Comparison of ENCODE assay signal across 10 cellular contexts in genomic region chr7:150408393-150409299, GRCh38. TPM values are rescaled to one million over a fixed set of nuclear protein-coding genes. Genes with fewer than 3 reads are reported as not detected.
DNase-seq lines count a peak whose midpoint lies in the region; ATAC-seq lines count a peak whose summit lies in the region.
"Had no signal": no experiment of that assay in that cellular context is flagged by ENCODE, and none has a peak within 500 bp of the region (broad histone marks: within the 10 kb centered on the region; RNA-seq: fewer than 3 reads in every experiment).

No MANE protein-coding gene starts in this region.

- ATAC-seq in CD4-positive, CD25-positive, alpha-beta regulatory T cell (ENCODE audit: low read depth in 2 of 2) = peak in 1 of 2 donors; percentile 6
- ATAC-seq in GM18519 (IDR thresholded peaks at IDR 0.05; ENCODE audit: low FRiP score, unreplicated experiment) (peak; percentile 22), GM19324 (IDR thresholded peaks at IDR 0.05; ENCODE audit: low FRiP score, unreplicated experiment) (no peak), HG02884 (IDR thresholded peaks at IDR 0.05; ENCODE audit: unreplicated experiment) (no peak)

- H3K9me3 ChIP-seq in CD4-positive, CD25-positive, alpha-beta regulatory T cell (ENCODE audit: control insufficient read depth in 2 of 2, low read length in 2 of 2) = no peaks in the 10 kb centered on the region
- H3K9me3 ChIP-seq in KOPT-K1 (ENCODE audit: insufficient read depth, low read length, poor library complexity, severe bottlenecking) = no peaks in the 10 kb centered on the region

- H3K36me3 Mint-ChIP-seq in CD4-positive, CD25-positive, alpha-beta regulatory T cell = peaks cover 23% of the 10 kb centered on the region
- peaks cover 5 to 13% (median 7%) of the 10 kb centered on the region in 3 donors for H3K36me3 Mint-ChIP-seq in immature natural killer cell

- no peak overlapping the region for H3K4me3 ChIP-seq in CD4-positive, CD25-positive, alpha-beta regulatory T cell (ENCODE audit: low read depth, low read length)

- H3K36me3 ChIP-seq in CD4-positive, CD25-positive, alpha-beta regulatory T cell (ENCODE audit: control insufficient read depth, insufficient read depth, low read length) = peaks cover 20% of the 10 kb centered on the region
- H3K36me3 ChIP-seq in KOPT-K1 (ENCODE audit: insufficient read depth, low read length) = peaks cover 57% of the 10 kb centered on the region

- peak overlapping the region; percentile 82 to 93 (median 90) for H3K27ac Mint-ChIP-seq in CD4-positive, CD25-positive, alpha-beta regulatory T cell
- peak overlapping the region; percentile 8 to 77 (median 61) for H3K27ac Mint-ChIP-seq in immature natural killer cell
- H3K27ac Mint-ChIP-seq: dendritic cell treated with granulocyte-macrophage colony-stimulating factor and Interleukin-4, amounts not matched to agents 40 ng/mL and 50 ng/mL, for 4 days; HFFc6 had no signal

- H3K4me1 Mint-ChIP-seq in CD4-positive, CD25-positive, alpha-beta regulatory T cell = peaks cover 0 to 38% (median 26%) of the 10 kb centered on the region in 4 donors
- H3K4me1 Mint-ChIP-seq in immature natural killer cell = peaks cover 32 to 38% of the 10 kb centered on the region in 2 donors

- peak overlapping the region; percentile 23 for H3K27ac ChIP-seq in CD4-positive, CD25-positive, alpha-beta regulatory T cell (ENCODE audit: insufficient read depth, low read length, poor library complexity, severe bottlenecking)
- peak overlapping the region; percentile 95 for H3K27ac ChIP-seq in KOPT-K1 (ENCODE audit: low read depth, low read length, poor library complexity, severe bottlenecking)

- H3K4me1 ChIP-seq in CD4-positive, CD25-positive, alpha-beta regulatory T cell (ENCODE audit: control insufficient read depth, insufficient read depth, low read length, poor library complexity, severe bottlenecking) = peaks cover 32% of the 10 kb centered on the region

- H3K4me3 Mint-ChIP-seq in CD4-positive, CD25-positive, alpha-beta regulatory T cell = peak overlapping the region; percentile 35 to 85 (median 64)
- H3K4me3 Mint-ChIP-seq in immature natural killer cell = peak overlapping the region in 1 of 5 donors; percentile 0
- H3K4me3 Mint-ChIP-seq: dendritic cell treated with granulocyte-macrophage colony-stimulating factor and Interleukin-4, amounts not matched to agents 40 ng/mL and 50 ng/mL, for 4 days; HFFc6 had no signal

- H3K27me3 Mint-ChIP-seq in CD4-positive, CD25-positive, alpha-beta regulatory T cell = peaks cover 9% of the 10 kb centered on the region
- H3K27me3 Mint-ChIP-seq in immature natural killer cell (ENCODE audit: low read depth in 3 of 3) = peaks cover 0 to 7% (median 5%) of the 10 kb centered on the region in 3 donors

- peaks cover 0 to 2% (median 0%) of the 10 kb centered on the region in 7 donors for H3K9me3 Mint-ChIP-seq in CD4-positive, CD25-positive, alpha-beta regulatory T cell
- H3K9me3 Mint-ChIP-seq in immature natural killer cell = no peaks in the 10 kb centered on the region
- H3K9me3 Mint-ChIP-seq: dendritic cell treated with granulocyte-macrophage colony-stimulating factor and Interleukin-4, amounts not matched to agents 40 ng/mL and 50 ng/mL, for 4 days; HFFc6 had no signal

- no peaks in the 10 kb centered on the region for H3K27me3 ChIP-seq in CD4-positive, CD25-positive, alpha-beta regulatory T cell (ENCODE audit: control insufficient read depth, insufficient read depth, low read length)

- no peak for DNase-seq in CD4-positive, CD25-positive, alpha-beta regulatory T cell
- no peak for DNase-seq in immature natural killer cell
- no peak for DNase-seq in EL
- DNase-seq in putamen (ENCODE audit: low spot score) = no peak
- DNase-seq: HFFc6 had no signal

RNA-seq across cellular contexts. Expression of gene ZNF775, which starts 29.5 kb away (rescaled TPM):
- total RNA-seq in CD4-positive, CD25-positive, alpha-beta regulatory T cell = 2.9 TPM
- polyA plus RNA-seq in CD4-positive, CD25-positive, alpha-beta regulatory T cell = 1 to 10 TPM; 2.2 to 7.6 (median 4.1) TPM
- polyA plus RNA-seq in immature natural killer cell = 1 to 10 TPM; 3.3 to 5.5 (median 5.5) TPM

RNA-seq across cellular contexts. Expression of gene REPIN1, which starts 40.0 kb away (rescaled TPM):
- 40.3 TPM for total RNA-seq in CD4-positive, CD25-positive, alpha-beta regulatory T cell
- polyA plus RNA-seq in CD4-positive, CD25-positive, alpha-beta regulatory T cell = 10 to 100 TPM; 22.5 to 35.2 (median 26.5) TPM
- 10 to 100 TPM; 40.6 to 86.0 (median 43.2) TPM for polyA plus RNA-seq in immature natural killer cell

RNA-seq across cellular contexts. Expression of gene GIMAP8, which starts 41.8 kb away (rescaled TPM):
- total RNA-seq in CD4-positive, CD25-positive, alpha-beta regulatory T cell = 8.0 TPM
- polyA plus RNA-seq in CD4-positive, CD25-positive, alpha-beta regulatory T cell = 10 to 100 TPM; 11.3 to 30.8 (median 18.4) TPM
- 10 to 100 TPM in 1 of 3 donors, 1 to 10 TPM in 2; 2.6 to 25.1 (median 5.0) TPM for polyA plus RNA-seq in immature natural killer cell
- total RNA-seq: HFFc6 had no signal
